In genomic region chr11:93740802-93741093, GRCh38 we compare ENCODE assay signal across 8 cellular contexts. TPM values are rescaled to one million over a fixed set of nuclear protein-coding genes. Genes with fewer than 3 reads are reported as not detected.
A peak's percentile ranks its signal among the peaks of the same experiment; 100 is the strongest.
DNase-seq lines count a peak whose midpoint lies in the region; ATAC-seq and TF ChIP-seq lines count a peak whose summit lies in the region.

No MANE protein-coding gene starts in this region.

- peak overlapping the region; percentile 95 for H3K4me3 Mint-ChIP-seq in activated CD8-positive, alpha-beta memory T cell treated with anti-CD3 and anti-CD28 coated beads, Interleukin-2, amount 10 ng/mL, durations not matched to agents 7 days and 5 days
- peak overlapping the region; percentile 99 for H3K4me3 Mint-ChIP-seq in endothelial cell (ENCODE audit: unreplicated experiment)
- H3K4me3 Mint-ChIP-seq in stimulated activated naive B cell treated with anti-CD40 and anti-IgM and Interleukin-4, amounts not matched to agents 10 μg/mL and 1 μg/mL and 100 μg/mL, for 72 hours, result peak overlapping the region; percentile 99

- DNase-seq in AG10803 (ENCODE audit: low read depth) (peak; percentile 68), NCI-H82 (lab: John Stamatoyannopoulos, UW) (peak; percentile 79), endothelial cell (ENCODE audit: low spot score) (peak; percentile 38)
- peak; percentile 78 for DNase-seq in activated CD8-positive, alpha-beta memory T cell treated with anti-CD3 and anti-CD28 coated beads, Interleukin-2, amount 10 ng/mL, durations not matched to agents 7 days and 5 days
- peak; percentile 39 for DNase-seq in stimulated activated naive B cell treated with anti-CD40 and anti-IgM and Interleukin-4, amounts not matched to agents 10 μg/mL and 1 μg/mL and 100 μg/mL, for 72 hours

- H3K9ac ChIP-seq in mucosa of stomach (ENCODE audit: low read length), result peak overlapping the region; percentile 97

- H3K36me3 Mint-ChIP-seq in activated CD8-positive, alpha-beta memory T cell treated with anti-CD3 and anti-CD28 coated beads, Interleukin-2, amount 10 ng/mL, durations not matched to agents 7 days and 5 days, result peaks cover 56% of the 10 kb centered on the region
- peaks cover 46% of the 10 kb centered on the region for H3K36me3 Mint-ChIP-seq in endothelial cell (ENCODE audit: low read depth, unreplicated experiment)
- H3K36me3 Mint-ChIP-seq in stimulated activated naive B cell treated with anti-CD40 and anti-IgM and Interleukin-4, amounts not matched to agents 10 μg/mL and 1 μg/mL and 100 μg/mL, for 72 hours, result peaks cover 44 to 58% of the 10 kb centered on the region in 2 donors

- H3K4me3 ChIP-seq in AG10803 (ENCODE audit: low read length) (peak overlapping the region; percentile 91), mucosa of stomach (ENCODE audit: low read length) (peak overlapping the region; percentile 92)

- H3K27me3 ChIP-seq in mucosa of stomach (ENCODE audit: control insufficient read depth, insufficient read depth, low read length), result no peaks in the 10 kb centered on the region

- peak overlapping the region; percentile 99 for H3K27ac Mint-ChIP-seq in activated CD8-positive, alpha-beta memory T cell treated with anti-CD3 and anti-CD28 coated beads, Interleukin-2, amount 10 ng/mL, durations not matched to agents 7 days and 5 days
- peak overlapping the region; percentile 100 for H3K27ac Mint-ChIP-seq in endothelial cell (ENCODE audit: unreplicated experiment)
- peak overlapping the region; percentile 100 for H3K27ac Mint-ChIP-seq in stimulated activated naive B cell treated with anti-CD40 and anti-IgM and Interleukin-4, amounts not matched to agents 10 μg/mL and 1 μg/mL and 100 μg/mL, for 72 hours

- CTCF ChIA-PET in activated CD8-positive, alpha-beta memory T cell treated with anti-CD3 and anti-CD28 coated beads, Interleukin-2, amount 10 ng/mL, durations not matched to agents 7 days and 5 days (lab: Charles Lee), result interaction anchor here (0.7 to 5.6 kb wide), 3 partner anchors 21 to 43 kb away, joined by 4 to 50 read pairs (median 4); partner anchors contain the start of gene MED17

- peaks cover 54% of the 10 kb centered on the region for H3K4me1 Mint-ChIP-seq in activated CD8-positive, alpha-beta memory T cell treated with anti-CD3 and anti-CD28 coated beads, Interleukin-2, amount 10 ng/mL, durations not matched to agents 7 days and 5 days
- peaks cover 55% of the 10 kb centered on the region for H3K4me1 Mint-ChIP-seq in endothelial cell (ENCODE audit: unreplicated experiment)
- peaks cover 21 to 49% of the 10 kb centered on the region in 2 donors for H3K4me1 Mint-ChIP-seq in stimulated activated naive B cell treated with anti-CD40 and anti-IgM and Interleukin-4, amounts not matched to agents 10 μg/mL and 1 μg/mL and 100 μg/mL, for 72 hours

- TF ChIP-seq CTCF in AG10803 (conservative IDR thresholded peaks at IDR 0.05; ENCODE audit: low read length) (0 out of 2 replicates have a peak, but pooled peaks have one; percentile 5), endothelial cell (IDR thresholded peaks at IDR 0.05; ENCODE audit: unreplicated experiment) (no peak)

- H3K9me3 ChIP-seq in mucosa of stomach (ENCODE audit: control insufficient read depth, low read length), result no peaks in the 10 kb centered on the region

- ATAC-seq in GM18907 (IDR thresholded peaks at IDR 0.05; ENCODE audit: unreplicated experiment) (peak; percentile 37), HG03354 (IDR thresholded peaks at IDR 0.05; ENCODE audit: poor library complexity, severe bottlenecking, unreplicated experiment) (peak; percentile 38)
- peak; percentile 41 for ATAC-seq in activated CD8-positive, alpha-beta memory T cell treated with anti-CD3 and anti-CD28 coated beads, Interleukin-2, amount 10 ng/mL, durations not matched to agents 7 days and 5 days
- ATAC-seq in stimulated activated naive B cell treated with anti-CD40 and anti-IgM and Interleukin-4, amounts not matched to agents 10 μg/mL and 1 μg/mL and 100 μg/mL, for 72 hours (replicated peaks), result peak; percentile 65 to 68

- H3K27me3 Mint-ChIP-seq in activated CD8-positive, alpha-beta memory T cell treated with anti-CD3 and anti-CD28 coated beads, Interleukin-2, amount 10 ng/mL, durations not matched to agents 7 days and 5 days, result no peaks in the 10 kb centered on the region
- H3K27me3 Mint-ChIP-seq in endothelial cell (ENCODE audit: unreplicated experiment), result peaks cover 26% of the 10 kb centered on the region
- H3K27me3 Mint-ChIP-seq in stimulated activated naive B cell treated with anti-CD40 and anti-IgM and Interleukin-4, amounts not matched to agents 10 μg/mL and 1 μg/mL and 100 μg/mL, for 72 hours, result no peaks in the 10 kb centered on the region

- H3K4me1 ChIP-seq in mucosa of stomach (ENCODE audit: control insufficient read depth, insufficient read depth, low read length), result peaks cover 21% of the 10 kb centered on the region

- peaks cover 5% of the 10 kb centered on the region for H3K36me3 ChIP-seq in mucosa of stomach (ENCODE audit: control insufficient read depth, insufficient read depth, low read length)

- H3K9me3 Mint-ChIP-seq in activated CD8-positive, alpha-beta memory T cell treated with anti-CD3 and anti-CD28 coated beads, Interleukin-2, amount 10 ng/mL, durations not matched to agents 7 days and 5 days (ENCODE audit: low read depth), result no peaks in the 10 kb centered on the region
- no peaks in the 10 kb centered on the region for H3K9me3 Mint-ChIP-seq in endothelial cell (ENCODE audit: unreplicated experiment)
- H3K9me3 Mint-ChIP-seq in stimulated activated naive B cell treated with anti-CD40 and anti-IgM and Interleukin-4, amounts not matched to agents 10 μg/mL and 1 μg/mL and 100 μg/mL, for 72 hours, result no peaks in the 10 kb centered on the region

RNA-seq across cellular contexts. Expression of gene TAF1D, which starts 0.5 kb away (rescaled TPM):
- 100 to 1,000 TPM; 201 to 221 TPM for total RNA-seq in activated CD8-positive, alpha-beta memory T cell treated with anti-CD3 and anti-CD28 coated beads, Interleukin-2, amount 10 ng/mL, durations not matched to agents 7 days and 5 days
- total RNA-seq in endothelial cell (ENCODE audit: unreplicated experiment), result 131 TPM

RNA-seq across cellular contexts. Expression of gene C11orf54, which starts 0.7 kb away (rescaled TPM):
- total RNA-seq in activated CD8-positive, alpha-beta memory T cell treated with anti-CD3 and anti-CD28 coated beads, Interleukin-2, amount 10 ng/mL, durations not matched to agents 7 days and 5 days, result 10 to 100 TPM; 17.1 to 18.3 TPM
- 23.1 TPM for total RNA-seq in endothelial cell (ENCODE audit: unreplicated experiment)

RNA-seq across cellular contexts. Expression of gene MED17, which starts 43.3 kb away (rescaled TPM):
- total RNA-seq in activated CD8-positive, alpha-beta memory T cell treated with anti-CD3 and anti-CD28 coated beads, Interleukin-2, amount 10 ng/mL, durations not matched to agents 7 days and 5 days, result 10 to 100 TPM; 38.8 to 47.2 TPM
- 38.7 TPM for total RNA-seq in endothelial cell (ENCODE audit: unreplicated experiment)

Comparison
In these comparisons a context has a peak if more than half of its experiments do, and no peak if none do; other contexts are left out.
1. Peak in every context shown above with its lines: DNase-seq, ATAC-seq and H3K4me3 ChIP-seq.